In the genomic region with DNA sequence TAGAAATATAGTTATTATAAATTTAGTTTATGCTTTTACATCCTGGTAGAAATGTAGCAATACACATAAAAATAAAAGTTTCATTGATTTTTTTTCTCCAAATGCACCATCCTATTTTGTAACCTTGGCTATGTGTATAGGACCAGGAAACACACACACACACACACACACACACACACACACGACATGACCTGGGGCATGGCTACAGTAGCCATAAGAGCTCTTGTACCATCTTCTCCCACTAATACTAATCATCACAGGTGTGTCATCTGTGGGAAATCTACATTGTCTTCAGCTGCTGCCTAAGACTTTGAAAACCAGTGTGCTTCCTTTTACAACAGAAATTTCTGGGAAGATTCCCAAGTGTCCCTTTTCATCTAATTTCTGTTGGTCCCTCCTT, we compare ENCODE assay signal across 20 cellular contexts.
"Had no signal": no experiment of that assay in that cellular context is flagged by ENCODE, and none has a peak within 500 bp of the region (broad histone marks: within the 10 kb centered on the region; RNA-seq: fewer than 3 reads in every experiment).

No MANE protein-coding gene starts in this region.

- H3K36me3 Mint-ChIP-seq: activated naive CD4-positive, alpha-beta T cell treated with anti-CD3 and anti-CD28 coated beads, Interleukin-2, amount 10 ng/mL, durations not matched to agents 7 days and 5 days; activated naive CD8-positive, alpha-beta T cell treated with anti-CD3 and anti-CD28 coated beads for 36 hours had no signal

- H3K9me3 ChIP-seq: Peyer's patch had no signal

- H3K4me3 ChIP-seq: Peyer's patch had no signal

- H3K27me3 ChIP-seq: Peyer's patch had no signal

- H3K4me3 Mint-ChIP-seq: activated CD4-positive, alpha-beta memory T cell treated with anti-CD3 and anti-CD28 coated beads, Interleukin-2, amount 10 ng/mL, durations not matched to agents 7 days and 5 days; activated CD4-positive, alpha-beta T cell treated with anti-CD3 and anti-CD28 coated beads for 36 hours; activated naive CD4-positive, alpha-beta T cell treated with anti-CD3 and anti-CD28 coated beads, Interleukin-2, amount 10 ng/mL, durations not matched to agents 7 days and 5 days; activated naive CD8-positive, alpha-beta T cell treated with anti-CD3 and anti-CD28 coated beads for 36 hours; activated T-helper 17 cell treated with anti-CD3 and anti-CD28 coated beads, Interleukin-2, amount 50 U/mL, for 72 hours had no signal

- H3K9me3 Mint-ChIP-seq: activated CD4-positive, alpha-beta memory T cell treated with anti-CD3 and anti-CD28 coated beads, Interleukin-2, amount 10 ng/mL, durations not matched to agents 7 days and 5 days; activated naive CD4-positive, alpha-beta T cell treated with anti-CD3 and anti-CD28 coated beads, Interleukin-2, amount 10 ng/mL, durations not matched to agents 7 days and 5 days; activated naive CD8-positive, alpha-beta T cell treated with anti-CD3 and anti-CD28 coated beads for 36 hours; activated T-helper 17 cell treated with anti-CD3 and anti-CD28 coated beads, Interleukin-2, amount 50 U/mL, for 72 hours had no signal

- ATAC-seq: activated CD4-positive, alpha-beta T cell treated with anti-CD3 and anti-CD28 coated beads for 36 hours; activated T-helper 17 cell treated with anti-CD3 and anti-CD28 coated beads, Interleukin-2, amount 50 U/mL, for 72 hours had no signal

- DNase-seq: activated CD4-positive, alpha-beta memory T cell treated with anti-CD3 and anti-CD28 coated beads, Interleukin-2, amount 10 ng/mL, durations not matched to agents 7 days and 5 days; activated CD4-positive, alpha-beta T cell treated with anti-CD3 and anti-CD28 coated beads for 36 hours; activated CD4-positive, alpha-beta T cell treated with anti-CD3 and anti-CD28 coated beads, Interleukin-2, amount 50 U/mL, for 1 hour; activated gamma-delta T cell; activated naive CD4-positive, alpha-beta T cell treated with anti-CD3 and anti-CD28 coated beads, Interleukin-2, amount 10 ng/mL, durations not matched to agents 7 days and 5 days; activated naive CD8-positive, alpha-beta T cell treated with anti-CD3 and anti-CD28 coated beads for 36 hours; activated T-cell treated with anti-CD3 and anti-CD28 coated beads for 4 hours; activated T-cell treated with anti-CD3 and anti-CD28 coated beads, Interleukin-2, amount 50 U/mL, for 48 hours; cerebellar nuclear complex; NCI-H1092; NCI-H1417; NCI-H1930; NCI-H2107; NCI-H345; NCI-H510A treated with DMSO at 0.1 percent for 48 hours; Peyer's patch; SHP77 treated with DMSO at 0.1 percent for 48 hours; T-helper 1 cell; WERI-Rb-1 had no signal

- H3K27ac Mint-ChIP-seq: activated CD4-positive, alpha-beta memory T cell treated with anti-CD3 and anti-CD28 coated beads, Interleukin-2, amount 10 ng/mL, durations not matched to agents 7 days and 5 days; activated CD4-positive, alpha-beta T cell treated with anti-CD3 and anti-CD28 coated beads for 36 hours; activated naive CD4-positive, alpha-beta T cell treated with anti-CD3 and anti-CD28 coated beads, Interleukin-2, amount 10 ng/mL, durations not matched to agents 7 days and 5 days; activated naive CD8-positive, alpha-beta T cell treated with anti-CD3 and anti-CD28 coated beads for 36 hours; activated T-helper 17 cell treated with anti-CD3 and anti-CD28 coated beads, Interleukin-2, amount 50 U/mL, for 72 hours had no signal

- H3K4me1 Mint-ChIP-seq: activated CD4-positive, alpha-beta memory T cell treated with anti-CD3 and anti-CD28 coated beads, Interleukin-2, amount 10 ng/mL, durations not matched to agents 7 days and 5 days; activated CD4-positive, alpha-beta T cell treated with anti-CD3 and anti-CD28 coated beads for 36 hours; activated naive CD4-positive, alpha-beta T cell treated with anti-CD3 and anti-CD28 coated beads, Interleukin-2, amount 10 ng/mL, durations not matched to agents 7 days and 5 days; activated naive CD8-positive, alpha-beta T cell treated with anti-CD3 and anti-CD28 coated beads for 36 hours; activated T-helper 17 cell treated with anti-CD3 and anti-CD28 coated beads, Interleukin-2, amount 50 U/mL, for 72 hours had no signal

- H3K27me3 Mint-ChIP-seq: activated CD4-positive, alpha-beta memory T cell treated with anti-CD3 and anti-CD28 coated beads, Interleukin-2, amount 10 ng/mL, durations not matched to agents 7 days and 5 days; activated CD4-positive, alpha-beta T cell treated with anti-CD3 and anti-CD28 coated beads for 36 hours; activated naive CD8-positive, alpha-beta T cell treated with anti-CD3 and anti-CD28 coated beads for 36 hours; activated T-helper 17 cell treated with anti-CD3 and anti-CD28 coated beads, Interleukin-2, amount 50 U/mL, for 72 hours had no signal

- H3K36me3 ChIP-seq: Peyer's patch, WERI-Rb-1 had no signal

- H3K27ac ChIP-seq: Peyer's patch, WERI-Rb-1 had no signal

- H3K4me1 ChIP-seq: Peyer's patch had no signal
